1 cellular context compared by ENCODE assay signal in genomic region chr9:120538339-120538738, GRCh38.
A peak's percentile ranks its signal among the peaks of the same experiment; 100 is the strongest.
TF ChIP-seq lines count a peak whose summit lies in the region.

No MANE protein-coding gene starts in this region.

TF ChIP-seq in HepG2, 621 proteins besides CTCF, POLR2A, EP300 and RAD21 (continued from another document and continues in another):
- TF ChIP-seq TARDBP (CRISPR knock-in tag; IDR thresholded peaks at IDR 0.05) (peak; percentile 44; the same call in 1 of the 2 replicates), NFE2L2 (IDR thresholded peaks at IDR 0.05; ENCODE audit: low read length) (no peak), ZNF768 (CRISPR knock-in tag; IDR thresholded peaks at IDR 0.05) (no peak), SALL2 (CRISPR knock-in tag; IDR thresholded peaks at IDR 0.05) (no peak), PHF21A (CRISPR knock-in tag; IDR thresholded peaks at IDR 0.05) (peak; percentile 76), ZNF614 (CRISPR knock-in tag; IDR thresholded peaks at IDR 0.05; ENCODE audit: borderline replicate concordance) (peak; percentile 82), DBP (CRISPR knock-in tag; IDR thresholded peaks at IDR 0.05; ENCODE audit: not compliant biosample characterization) (peak; percentile 12), ZFYVE20 (CRISPR knock-in tag; IDR thresholded peaks at IDR 0.05; ENCODE audit: borderline replicate concordance, low read depth) (no peak), NONO (IDR thresholded peaks at IDR 0.05) (no peak), NONO (CRISPR knock-in tag; conservative IDR thresholded peaks at IDR 0.05) (no peak), SAFB2 (CRISPR knock-in tag; IDR thresholded peaks at IDR 0.05; ENCODE audit: borderline replicate concordance, low read depth) (no peak), MLX (CRISPR knock-in tag; IDR thresholded peaks at IDR 0.05) (peak; percentile 94), SAP130 (CRISPR knock-in tag; IDR thresholded peaks at IDR 0.05; ENCODE audit: low read depth) (peak; percentile 95), BORCS8-MEF2B (CRISPR knock-in tag; IDR thresholded peaks at IDR 0.05) (no peak), NR2F2 (IDR thresholded peaks at IDR 0.05; ENCODE audit: borderline replicate concordance, low read depth) (no peak), TFDP1 (CRISPR knock-in tag; IDR thresholded peaks at IDR 0.05; ENCODE audit: borderline replicate concordance) (peak; percentile 80; the same call in 1 of the 2 replicates), ZKSCAN8 (CRISPR knock-in tag; IDR thresholded peaks at IDR 0.05; ENCODE audit: borderline replicate concordance) (peak; percentile 44; the same call in 1 of the 2 replicates), LBX2 (CRISPR knock-in tag; IDR thresholded peaks at IDR 0.05; ENCODE audit: borderline replicate concordance) (no peak), ARID5B (CRISPR knock-in tag; IDR thresholded peaks at IDR 0.05) (peak; percentile 91), AHDC1 (CRISPR knock-in tag; IDR thresholded peaks at IDR 0.05; ENCODE audit: borderline replicate concordance) (peak; percentile 62; the same call in 1 of the 2 replicates), CREB1 (IDR thresholded peaks at IDR 0.05) (no peak), CREB1 (CRISPR knock-in tag; IDR thresholded peaks at IDR 0.05) (no peak), PRDM15 (CRISPR knock-in tag; IDR thresholded peaks at IDR 0.05) (no peak), ZNF777 (CRISPR knock-in tag; IDR thresholded peaks at IDR 0.05) (no peak), ZNF883 (CRISPR knock-in tag; IDR thresholded peaks at IDR 0.05; ENCODE audit: not compliant biosample characterization) (no peak), POGZ (CRISPR knock-in tag; IDR thresholded peaks at IDR 0.05) (peak; percentile 93), ZNF572 (CRISPR knock-in tag; IDR thresholded peaks at IDR 0.05) (no peak), ZFY (CRISPR knock-in tag; IDR thresholded peaks at IDR 0.05) (no peak), POGK (CRISPR knock-in tag; conservative IDR thresholded peaks at IDR 0.05) (no peak), ZNF713 (CRISPR knock-in tag; IDR thresholded peaks at IDR 0.05) (no peak), THAP9 (CRISPR knock-in tag; IDR thresholded peaks at IDR 0.05; ENCODE audit: borderline replicate concordance) (no peak), EED (CRISPR knock-in tag; IDR thresholded peaks at IDR 0.05) (no peak), ZNF136 (CRISPR knock-in tag; IDR thresholded peaks at IDR 0.05; ENCODE audit: low read depth) (0 out of 2 replicates have a peak, but pooled peaks have one; percentile 50), SMAD3 (CRISPR knock-in tag; IDR thresholded peaks at IDR 0.05) (peak; percentile 68; the same call in 1 of the 2 replicates), HNRNPLL (IDR thresholded peaks at IDR 0.05; ENCODE audit: low read depth, low read length, poor library complexity, severe bottlenecking) (no peak), ZBTB43 (CRISPR knock-in tag; conservative IDR thresholded peaks at IDR 0.05) (no peak; the same call in 1 of the 2 replicates), NFYC (CRISPR knock-in tag; IDR thresholded peaks at IDR 0.05) (no peak)
